1 cellular context compared by ENCODE assay signal in genomic region chr7:44103566-44103940, GRCh38.
TF ChIP-seq lines count a peak whose summit lies in the region.

No MANE protein-coding gene starts in this region.

TF ChIP-seq in SK-N-SH treated with all-trans-retinoic acid at 6 μM for 48 hours, 23 proteins besides CTCF, POLR2A, EP300 and RAD21 (continued from another document):
- TF ChIP-seq TSHZ2 (CRISPR knock-in tag; IDR thresholded peaks at IDR 0.05), result no peak
- TF ChIP-seq PPARA (CRISPR knock-in tag; IDR thresholded peaks at IDR 0.05; ENCODE audit: borderline replicate concordance), result no peak
- TF ChIP-seq ZNF8 (CRISPR knock-in tag; IDR thresholded peaks at IDR 0.05), result no peak
- TF ChIP-seq ZC3H10 (CRISPR knock-in tag; IDR thresholded peaks at IDR 0.05), result no peak
- no peak for TF ChIP-seq POU6F1 (CRISPR knock-in tag; IDR thresholded peaks at IDR 0.05; ENCODE audit: borderline replicate concordance, low read depth)
- TF ChIP-seq PATZ1 (CRISPR knock-in tag; IDR thresholded peaks at IDR 0.05; ENCODE audit: borderline replicate concordance), result no peak
- TF ChIP-seq ARNTL (CRISPR knock-in tag; IDR thresholded peaks at IDR 0.05; ENCODE audit: borderline replicate concordance, low read depth), result no peak
- TF ChIP-seq OSR1 (CRISPR knock-in tag; IDR thresholded peaks at IDR 0.05), result no peak
- no peak for TF ChIP-seq ZNF70 (CRISPR knock-in tag; IDR thresholded peaks at IDR 0.05)
- no peak for TF ChIP-seq BACH2 (CRISPR knock-in tag; IDR thresholded peaks at IDR 0.05; ENCODE audit: borderline replicate concordance)
- TF ChIP-seq SNAI2 (CRISPR knock-in tag; IDR thresholded peaks at IDR 0.05), result no peak
- no peak for TF ChIP-seq ZNF565 (CRISPR knock-in tag; conservative IDR thresholded peaks at IDR 0.05; ENCODE audit: low read depth)
- TF ChIP-seq ISL1 (CRISPR knock-in tag; IDR thresholded peaks at IDR 0.05), result no peak
